In genomic region chr14:74419086-74419485, GRCh38 we compare ENCODE assay signal across 26 cellular contexts. TPM values are rescaled to one million over a fixed set of nuclear protein-coding genes. Genes with fewer than 3 reads are reported as not detected.
"Had no signal": no experiment of that assay in that cellular context is flagged by ENCODE, and none has a peak within 500 bp of the region (broad histone marks: within the 10 kb centered on the region; RNA-seq: fewer than 3 reads in every experiment).

No MANE protein-coding gene starts in this region.

- ATAC-seq: HepG2, K562, Panc1, PC-3, SK-N-SH treated with all-trans-retinoic acid at 6 μM for 48 hours had no signal

- H3K4me3 ChIP-seq: K562, SJCRH30 had no signal

- H3K9ac ChIP-seq: KMS-11 had no signal

- H3K36me3 ChIP-seq: SJCRH30 had no signal

- H3K27ac ChIP-seq: KMS-11, RWPE1, SJCRH30 had no signal

- DNase-seq: Kasumi-1, MM.1S, NCI-H1092 treated with DMSO at 0.1 percent for 48 hours, NCI-H1436, NCI-H187, NCI-H2029, NCI-H2081 treated with DMSO at 0.1 percent for 48 hours, NCI-H2171, NCI-H226, NCI-H446, NCI-H510A, NCI-H524 treated with DMSO at 0.1 percent for 48 hours, NCI-H69, NCI-H774, PC-3, SHP77 treated with DMSO at 0.1 percent for 48 hours, SJCRH30 had no signal

- H3K9me3 ChIP-seq: SJCRH30 had no signal

- H3K4me2 ChIP-seq: KMS-11 had no signal

RNA-seq across cellular contexts. Expression of gene SYNDIG1L, which starts 6.9 kb away (rescaled TPM):
- total RNA-seq: HepG2, HT-29, K562, M059J, PC-3, SJCRH30 had no signal
- polyA plus RNA-seq: IgD-negative memory B cell, K562 had no signal
